ENCODE assay signal across 5 cellular contexts in genomic region chr11:79221417-79222130, GRCh38.
"Had no signal": no experiment of that assay in that cellular context is flagged by ENCODE, and none has a peak within 500 bp of the region (broad histone marks: within the 10 kb centered on the region; RNA-seq: fewer than 3 reads in every experiment).

No MANE protein-coding gene starts in this region.

- H3K27ac Mint-ChIP-seq: GM23338, H9 had no signal

- H3K4me3 Mint-ChIP-seq: GM23338, H9 had no signal

- ATAC-seq: GM23338, K562 had no signal

- DNase-seq: H9, HCEC 1CT, IMR-90 had no signal

- H3K4me3 ChIP-seq: GM23338, K562 had no signal

- H3K9me3 Mint-ChIP-seq: GM23338 had no signal
